In the genomic region with DNA sequence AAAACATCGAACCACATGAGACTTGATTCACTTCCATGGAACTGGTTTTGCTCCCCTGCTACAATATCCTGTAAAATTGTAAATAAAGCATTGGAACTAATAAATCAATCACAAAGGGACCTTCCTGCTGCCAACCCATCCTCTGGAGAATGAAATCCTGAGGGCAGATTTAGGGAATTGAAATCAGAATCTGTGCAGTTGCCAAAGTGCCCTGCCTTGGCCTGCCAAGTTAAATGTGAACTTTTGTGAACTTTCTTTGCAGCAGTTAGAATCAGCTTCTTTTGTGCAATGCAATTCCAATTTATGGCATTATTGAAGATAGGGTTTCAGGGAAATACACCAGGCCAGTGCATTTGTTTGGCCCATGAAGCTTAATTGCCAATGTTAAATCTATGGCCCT, we compare ENCODE assay signal across 21 cellular contexts.
DNase-seq lines count a peak whose midpoint lies in the region; ATAC-seq and TF ChIP-seq lines count a peak whose summit lies in the region.
"Had no signal": no experiment of that assay in that cellular context is flagged by ENCODE, and none has a peak within 500 bp of the region (broad histone marks: within the 10 kb centered on the region; RNA-seq: fewer than 3 reads in every experiment).

No MANE protein-coding gene starts in this region.

- no peaks in the 10 kb centered on the region for H3K36me3 ChIP-seq in adrenal gland (replicated peaks in 1 of 2)
- H3K36me3 ChIP-seq in sigmoid colon = no peaks in the 10 kb centered on the region
- H3K36me3 ChIP-seq: gastrocnemius medialis had no signal

- ATAC-seq in left colon (peak; percentile 64), HG02970 (IDR thresholded peaks at IDR 0.05; ENCODE audit: low FRiP score, unreplicated experiment) (no peak), GM18519 (IDR thresholded peaks at IDR 0.05; ENCODE audit: low FRiP score, unreplicated experiment) (no peak)
- ATAC-seq: CD8-positive, alpha-beta T cell; gastrocnemius medialis had no signal

- H3K27me3 ChIP-seq in adrenal gland = no peaks in the 10 kb centered on the region
- no peaks in the 10 kb centered on the region for H3K27me3 ChIP-seq in sigmoid colon
- H3K27me3 ChIP-seq: gastrocnemius medialis had no signal

- no peak for TF ChIP-seq POLR2A in adrenal gland (IDR thresholded peaks at IDR 0.05)
- TF ChIP-seq POLR2A in sigmoid colon (IDR thresholded peaks at IDR 0.05) = no peak

- 0 to 21% (median 1%) methylated on average over 1 of the region's 1 CpG for WGBS in adrenal gland, 4 donors
- 0 to 2% methylated on average over 1 of the region's 1 CpG for WGBS in sigmoid colon, 2 donors

- TF ChIP-seq CTCF in AG10803 (conservative IDR thresholded peaks at IDR 0.05; ENCODE audit: low read length) (no peak), adrenal gland (IDR thresholded peaks at IDR 0.05) (no peak), sigmoid colon (IDR thresholded peaks at IDR 0.05) (no peak)

- DNase-seq in AG10803 (ENCODE audit: low read depth) (peak; percentile 12), adrenal gland (peak in 5 of 7 donors; percentile 33 to 72 (median 47)), left colon (no peak), sigmoid colon (no peak), cerebellum (ENCODE audit: low spot score) (no peak), NCI-H1694 (lab: John Stamatoyannopoulos, UW) (no peak)
- DNase-seq: activated CD4-positive, alpha-beta T cell treated with anti-CD3 and anti-CD28 coated beads, Interleukin-2, amount 10 ng/mL, durations not matched to agents 7 days and 5 days; activated CD8-positive, alpha-beta memory T cell treated with anti-CD3 and anti-CD28 coated beads, Interleukin-2, amount 50 U/mL, for 48 hours; activated naive CD4-positive, alpha-beta T cell treated with Interleukin-2 at 50 U/mL for 16 hours; CD8-positive, alpha-beta T cell; DND-41; gastrocnemius medialis; left ventricle myocardium superior; naive B cell; NCI-H1417 treated with DMSO at 0.1 percent for 48 hours; NCI-H82; stimulated activated CD4-positive, alpha-beta T cell treated with anti-CD3 and anti-CD28 coated beads, Interleukin-12 subunit alpha, Interleukin-12 subunit beta, amount 100 ng/mL, for 4 hours; trophoblast cell had no signal

- H3K27ac ChIP-seq in adrenal gland (peak overlapping the region in 1 of 5 donors; percentile 18), sigmoid colon (peak overlapping the region in 3 of 4 donors; percentile 13 to 28 (median 28))
- H3K27ac ChIP-seq: gastrocnemius medialis had no signal

- H3K9me3 ChIP-seq in adrenal gland (replicated peaks in 1 of 3) (no peaks in the 10 kb centered on the region), sigmoid colon (no peaks in the 10 kb centered on the region)
- H3K9me3 ChIP-seq: gastrocnemius medialis had no signal

- H3K4me3 ChIP-seq in AG10803 (ENCODE audit: low read length) (no peak overlapping the region), adrenal gland (no peak overlapping the region), sigmoid colon (no peak overlapping the region)
- H3K4me3 ChIP-seq: coronary artery, gastrocnemius medialis had no signal

- intact Hi-C loops in adrenal gland (cut with DNase I) = no loop called here
- intact Hi-C loops in left colon (cut with DNase I, micrococcal nuclease) = no loop called here
- intact Hi-C loops in sigmoid colon (cut with DNase I) = no loop called here

- peaks cover 6 to 18% of the 10 kb centered on the region in 2 donors for H3K4me1 ChIP-seq in adrenal gland (replicated peaks in 1 of 2)
- H3K4me1 ChIP-seq in sigmoid colon = peaks cover 0 to 18% (median 11%) of the 10 kb centered on the region in 4 donors

- no peak for TF ChIP-seq EP300 in sigmoid colon (IDR thresholded peaks at IDR 0.05)

Comparison
In these comparisons a context has a peak if more than half of its experiments do, and no peak if none do; other contexts are left out.
1. DNase-seq: peak in AG10803 (single experiment) and adrenal gland (5 of 7); none in left colon (0 of 2), sigmoid colon (single experiment), cerebellum (single experiment) and NCI-H1694 (single experiment).